Comparison of ENCODE assay signal across 2 cellular contexts in the genomic region with DNA sequence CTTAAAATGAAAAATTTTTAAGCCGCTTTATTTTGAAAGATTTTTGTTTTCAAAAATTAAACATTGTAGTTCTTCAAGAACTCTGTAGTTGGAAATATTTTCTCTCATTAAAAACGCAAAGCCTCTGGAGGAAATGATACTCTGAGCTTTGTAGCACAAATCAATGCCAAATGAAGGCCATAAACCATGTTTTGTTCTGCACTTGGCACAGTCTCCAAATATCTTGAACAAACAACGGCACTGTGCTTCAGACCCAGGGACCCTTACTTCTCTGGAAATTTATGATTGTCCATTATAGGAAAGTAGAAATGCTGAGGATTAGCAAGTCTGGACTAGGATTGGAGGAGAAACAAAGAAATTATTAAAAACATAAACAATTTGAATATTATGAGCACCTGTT.
TF ChIP-seq lines count a peak whose summit lies in the region.

No MANE protein-coding gene starts in this region.

TF ChIP-seq in HCT116, 20 proteins besides CTCF, POLR2A, EP300 and RAD21 (continued from another document):
- TF ChIP-seq CEBPB (IDR thresholded peaks at IDR 0.05; ENCODE audit: low read depth) (no peak), ZBTB33 (IDR thresholded peaks at IDR 0.05; ENCODE audit: extremely low read depth, insufficient replicate concordance, low read length) (no peak), EGR1 (IDR thresholded peaks at IDR 0.05; ENCODE audit: low read depth) (no peak), TCF7L2 (IDR thresholded peaks at IDR 0.05; ENCODE audit: borderline replicate concordance, extremely low read depth, insufficient read depth, insufficient read length) (no peak), FOSL1 (IDR thresholded peaks at IDR 0.05; ENCODE audit: low read depth) (no peak), SRF (IDR thresholded peaks at IDR 0.05; ENCODE audit: low read depth) (no peak), ZNF274 (IDR thresholded peaks at IDR 0.05; ENCODE audit: low read depth, low read length) (no peak), SIN3A (IDR thresholded peaks at IDR 0.05; ENCODE audit: low read depth) (no peak), YY1 (IDR thresholded peaks at IDR 0.05; ENCODE audit: extremely low read depth, insufficient replicate concordance, low read depth, low read length) (no peak), ZFX (IDR thresholded peaks at IDR 0.05) (no peak), POLR2AphosphoS5 (IDR thresholded peaks at IDR 0.05; ENCODE audit: low read depth, low read length) (no peak)
- TF ChIP-seq, protein P1, sequence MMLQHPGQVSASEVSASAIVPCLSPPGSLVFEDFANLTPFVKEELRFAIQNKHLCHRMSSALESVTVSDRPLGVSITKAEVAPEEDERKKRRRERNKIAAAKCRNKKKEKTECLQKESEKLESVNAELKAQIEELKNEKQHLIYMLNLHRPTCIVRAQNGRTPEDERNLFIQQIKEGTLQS (IDR thresholded peaks at IDR 0.05): no peak

TF ChIP-seq in WTC11, 78 proteins besides CTCF, POLR2A, EP300 and RAD21 (continued from another document):
- TF ChIP-seq GRHL2 (CRISPR knock-in tag; IDR thresholded peaks at IDR 0.05; ENCODE audit: insufficient replicate concordance, severe bottlenecking): no peak
TF ChIP-seq in WTC11: peak in this region for 0.
